Comparison of ENCODE assay signal across 8 cellular contexts in the genomic region with DNA sequence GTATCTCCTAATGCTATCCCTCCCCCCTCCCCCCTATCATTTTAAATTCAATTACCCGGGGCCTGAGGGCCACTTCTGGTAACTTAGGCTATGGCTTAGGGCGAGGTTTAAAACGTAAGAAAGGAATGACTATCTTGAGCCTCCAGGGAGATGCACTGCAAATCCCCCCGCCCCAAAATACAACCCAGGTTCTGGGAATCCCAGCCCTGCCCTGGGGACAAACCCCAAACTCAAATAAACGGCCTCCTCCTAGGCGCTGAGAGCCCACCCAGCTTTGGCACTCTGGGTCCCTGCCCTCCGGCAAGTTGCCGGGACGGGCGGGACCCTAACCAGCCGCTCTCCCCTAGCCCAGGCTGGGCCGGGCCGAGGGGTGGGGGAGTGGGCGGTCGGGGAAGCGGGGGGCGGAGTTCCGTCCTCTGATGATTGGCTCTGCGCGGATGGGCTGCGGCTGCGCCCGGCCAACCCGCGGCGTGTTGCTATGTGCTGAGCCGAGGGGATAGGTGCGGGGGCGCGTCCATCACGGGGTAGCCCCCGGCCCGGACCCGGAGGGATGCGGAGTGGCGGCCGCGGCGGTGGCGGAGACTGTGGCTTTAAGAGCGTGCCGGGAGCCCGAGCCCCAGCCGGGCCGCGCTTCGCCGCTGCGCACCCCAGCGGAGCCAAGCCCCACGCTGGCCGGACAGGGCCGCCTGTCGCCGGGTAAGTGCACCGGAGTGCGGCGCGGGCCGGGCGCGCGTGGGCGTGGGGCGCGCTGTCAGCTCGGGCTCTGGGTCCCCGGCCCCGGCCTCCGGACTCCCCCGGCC. TPM values are rescaled to one million over a fixed set of nuclear protein-coding genes. Genes with fewer than 3 reads are reported as not detected.
DNase-seq lines count a peak whose midpoint lies in the region; ATAC-seq and TF ChIP-seq lines count a peak whose summit lies in the region.

A gene with protein sequence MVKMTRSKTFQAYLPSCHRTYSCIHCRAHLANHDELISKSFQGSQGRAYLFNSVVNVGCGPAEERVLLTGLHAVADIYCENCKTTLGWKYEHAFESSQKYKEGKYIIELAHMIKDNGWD (plus strand): TSS at position 527 of the 800 bp plus-strand sequence. CDS start 21,755 bp downstream, outside the sequence.

- 0 to 1% (median 1%) methylated on average over 29 to 71 of the region's 71 CpGs for WGBS in adipose tissue, 3 donors
- 0% methylated on average over 25 to 34 of the region's 71 CpGs for WGBS in thyroid gland, 2 donors

- H3K27me3 ChIP-seq in parathyroid adenoma (ENCODE audit: control insufficient read depth, insufficient read depth, low read length) (no peaks in the 10 kb centered on the region), thyroid gland (no peaks in the 10 kb centered on the region)

- peak within 1 kb of the TSS; percentile 79 for H3K27ac ChIP-seq in adipose tissue (ENCODE audit: low read depth, low read length)
- peak within 1 kb of the TSS; percentile 96 for H3K27ac ChIP-seq in parathyroid adenoma
- peak within 1 kb of the TSS; percentile 85 to 97 (median 96) for H3K27ac ChIP-seq in thyroid gland

- H3K79me2 ChIP-seq in parathyroid adenoma, result peaks cover 40% of the 10 kb centered on the region

- DNase-seq in GM12864 (ENCODE audit: low read depth), result peak; percentile 43
- DNase-seq in NCI-H146 (lab: John Stamatoyannopoulos, UW), result peak; percentile 95
- peak; percentile 84 for DNase-seq in T follicular helper cell (ENCODE audit: low read depth)
- DNase-seq in cardiac septum (ENCODE audit: low spot score), result peak; percentile 99
- peak; percentile 98 for DNase-seq in thyroid gland

- TF ChIP-seq CTCF in GM12864 (IDR thresholded peaks at IDR 0.05; ENCODE audit: low read depth, low read length, missing control alignments) (no peak), parathyroid adenoma (IDR thresholded peaks at IDR 0.05) (no peak), thyroid gland (IDR thresholded peaks at IDR 0.05) (no peak)

- peak within 1 kb of the TSS; percentile 91 for H3K4me2 ChIP-seq in parathyroid adenoma (ENCODE audit: low read length)

- peak; percentile 94 for ATAC-seq in HG02798 (IDR thresholded peaks at IDR 0.05; ENCODE audit: poor library complexity, unreplicated experiment)

- H3K4me3 ChIP-seq in GM12864 (ENCODE audit: low read depth, low read length), result peak within 1 kb of the TSS; percentile 71
- peak within 1 kb of the TSS; percentile 90 for H3K4me3 ChIP-seq in parathyroid adenoma (ENCODE audit: low read depth, low read length)
- peak within 1 kb of the TSS; percentile 26 to 95 (median 94) for H3K4me3 ChIP-seq in thyroid gland (replicated peaks in 1 of 3)

- peak within 1 kb of the TSS; percentile 66 for H2AFZ ChIP-seq in parathyroid adenoma

- H3K9ac ChIP-seq in parathyroid adenoma, result peak within 1 kb of the TSS; percentile 89

- intact Hi-C loops in cardiac septum (cut with DNase I) (loop anchor here (1.0 to 2.0 kb wide), 2 partner anchors 37 to 92 kb away; no protein-coding TSS in a partner anchor), thyroid gland (cut with DNase I) (loop anchor here (5.0 kb wide), 3 partner anchors 36 to 106 kb away; no protein-coding TSS in a partner anchor)

- peaks cover 45% of the 10 kb centered on the region for H3K4me1 ChIP-seq in parathyroid adenoma
- H3K4me1 ChIP-seq in thyroid gland, result peaks cover 40 to 76% of the 10 kb centered on the region in 2 donors

- H3K9me3 ChIP-seq in parathyroid adenoma (ENCODE audit: control insufficient read depth, low read length) (no peaks in the 10 kb centered on the region), thyroid gland (no peaks in the 10 kb centered on the region)

- no peaks in the 10 kb centered on the region for H3K36me3 ChIP-seq in parathyroid adenoma (ENCODE audit: control insufficient read depth, insufficient read depth, low read length)
- H3K36me3 ChIP-seq in thyroid gland, result no peaks in the 10 kb centered on the region

- peak; percentile 90 to 98 for TF ChIP-seq POLR2A in thyroid gland (IDR thresholded peaks at IDR 0.05)

RNA-seq across cellular contexts. Expression of the gene that starts here (rescaled TPM):
- polyA plus RNA-seq in adipose tissue, result 10 to 100 TPM in 2 of 3 donors, 1 to 10 TPM in 1; 6.0 to 22.8 (median 18.6) TPM
- 59.4 TPM for total RNA-seq in cardiac septum
- 10 to 100 TPM; 29.5 to 67.2 (median 39.9) TPM for total RNA-seq in thyroid gland

Comparison
In these comparisons a context has a peak if more than half of its experiments do, and no peak if none do; other contexts are left out.
1. Peak in every context shown above with its lines: DNase-seq, ATAC-seq, H3K4me3 ChIP-seq and H3K27ac ChIP-seq.
2. DNase-seq: peak in every context shown above with its lines; median percentile 99 in cardiac septum; 98 in thyroid gland; 95 in NCI-H146; 84 in T follicular helper cell; 43 in GM12864.